In the genomic region with DNA sequence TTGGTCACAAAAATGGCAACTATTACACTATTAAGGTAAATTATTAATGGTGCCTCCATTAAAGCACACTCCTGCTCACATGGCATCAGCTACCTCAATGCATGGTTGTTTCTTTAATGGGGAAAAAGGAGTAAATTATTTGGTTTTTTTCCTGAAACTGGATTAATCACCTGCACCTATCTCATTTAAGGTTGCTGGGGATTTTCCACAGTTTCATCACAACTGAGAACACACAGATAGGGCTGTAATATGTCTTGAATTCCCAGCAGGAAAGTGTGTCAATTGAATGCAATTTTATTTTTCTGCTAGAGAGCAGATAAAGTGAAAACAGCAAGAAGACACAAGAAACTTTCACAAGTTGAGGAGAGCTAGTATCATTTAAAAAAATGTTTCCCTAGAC, we compare ENCODE assay signal across 14 cellular contexts. TPM values are rescaled to one million over a fixed set of nuclear protein-coding genes. Genes with fewer than 3 reads are reported as not detected.
DNase-seq lines count a peak whose midpoint lies in the region; ATAC-seq and TF ChIP-seq lines count a peak whose summit lies in the region.
"Had no signal": no experiment of that assay in that cellular context is flagged by ENCODE, and none has a peak within 500 bp of the region (broad histone marks: within the 10 kb centered on the region; RNA-seq: fewer than 3 reads in every experiment).

No MANE protein-coding gene starts in this region.

- peaks cover 95% of the 10 kb centered on the region for H3K36me3 Mint-ChIP-seq in activated CD8-positive, alpha-beta T cell treated with anti-CD3 and anti-CD28 coated beads for 36 hours (ENCODE audit: low read depth)
- H3K36me3 Mint-ChIP-seq in glutamatergic neuron (ENCODE audit: unreplicated experiment), result peaks cover 5% of the 10 kb centered on the region

- no peak for TF ChIP-seq CTCF in activated CD8-positive, alpha-beta T cell treated with anti-CD3 and anti-CD28 coated beads for 36 hours (IDR thresholded peaks at IDR 0.05)
- TF ChIP-seq CTCF in glutamatergic neuron (IDR thresholded peaks at IDR 0.05; ENCODE audit: partially characterized antibody, unreplicated experiment), result no peak

- no peak overlapping the region for H3K4me3 Mint-ChIP-seq in activated CD8-positive, alpha-beta T cell treated with anti-CD3 and anti-CD28 coated beads for 36 hours
- H3K4me3 Mint-ChIP-seq in glutamatergic neuron (ENCODE audit: unreplicated experiment), result no peak overlapping the region
- H3K4me3 Mint-ChIP-seq: CD14-positive monocyte had no signal

- H3K79me2 ChIP-seq in ACC112 (ENCODE audit: control insufficient read depth, insufficient read depth, low read length, unreplicated experiment), result peaks cover 26% of the 10 kb centered on the region

- peak; percentile 13 for ATAC-seq in GM18909 (IDR thresholded peaks at IDR 0.05; ENCODE audit: poor library complexity, unreplicated experiment)
- ATAC-seq in activated CD8-positive, alpha-beta T cell treated with anti-CD3 and anti-CD28 coated beads for 36 hours, result no peak
- ATAC-seq in GM18519 (IDR thresholded peaks at IDR 0.05; ENCODE audit: low FRiP score, unreplicated experiment), result no peak
- no peak for ATAC-seq in GM21360 (IDR thresholded peaks at IDR 0.05; ENCODE audit: unreplicated experiment)
- no peak for ATAC-seq in GM19324 (IDR thresholded peaks at IDR 0.05; ENCODE audit: low FRiP score, unreplicated experiment)
- ATAC-seq: left lobe of liver had no signal

- no peak for DNase-seq in activated CD8-positive, alpha-beta T cell treated with anti-CD3 and anti-CD28 coated beads for 36 hours
- DNase-seq in glutamatergic neuron (no peak), NCI-H2107 treated with DMSO at 0.1 percent for 48 hours (lab: John Stamatoyannopoulos, UW; ENCODE audit: unreplicated experiment) (no peak)
- DNase-seq: activated CD4-positive, alpha-beta T cell treated with anti-CD3 and anti-CD28 coated beads for 1 hour; GOT3; NCI-H187 treated with DMSO at 0.1 percent for 48 hours had no signal

- peak overlapping the region; percentile 20; the same call in 1 of the 2 replicates for H3K4me3 ChIP-seq in ACC112 (ENCODE audit: low read depth, low read length)

- POLR2A ChIA-PET in activated CD8-positive, alpha-beta T cell treated with anti-CD3 and anti-CD28 coated beads for 36 hours (lab: Charles Lee), result interaction anchor here (0.7 to 1.4 kb wide), 2 partner anchors 34 to 39 kb away, joined by 4 read pairs; no protein-coding TSS in a partner anchor

- no peaks in the 10 kb centered on the region for H3K27me3 ChIP-seq in ACC112 (ENCODE audit: insufficient read depth, low read length)
- H3K27me3 ChIP-seq: neutrophil had no signal

- intact Hi-C loops in activated CD8-positive, alpha-beta T cell treated with anti-CD3 and anti-CD28 coated beads for 36 hours (cut with micrococcal nuclease), result no loop called here

- peaks cover 70% of the 10 kb centered on the region for H3K4me1 ChIP-seq in ACC112 (ENCODE audit: control insufficient read depth, insufficient read depth, low read length, unreplicated experiment)

- CTCF ChIA-PET in activated CD8-positive, alpha-beta T cell treated with anti-CD3 and anti-CD28 coated beads for 36 hours (lab: Charles Lee), result interaction anchor here (0.6 to 1.6 kb wide), 3 partner anchors 19 to 388 kb away, joined by 3 to 5 read pairs (median 3); no protein-coding TSS in a partner anchor

- H3K36me3 ChIP-seq in ACC112 (ENCODE audit: insufficient read depth, low read length), result peaks cover 8% of the 10 kb centered on the region; the same call in 1 of the 2 replicates
- H3K36me3 ChIP-seq: neutrophil had no signal

- peak overlapping the region; percentile 10 for H3K27ac Mint-ChIP-seq in activated CD8-positive, alpha-beta T cell treated with anti-CD3 and anti-CD28 coated beads for 36 hours
- peak overlapping the region; percentile 26 for H3K27ac Mint-ChIP-seq in glutamatergic neuron (ENCODE audit: unreplicated experiment)

- H3K9me3 Mint-ChIP-seq in activated CD8-positive, alpha-beta T cell treated with anti-CD3 and anti-CD28 coated beads for 36 hours, result peaks cover 2% of the 10 kb centered on the region
- peaks cover 6% of the 10 kb centered on the region for H3K9me3 Mint-ChIP-seq in glutamatergic neuron (ENCODE audit: unreplicated experiment)

- H2AFZ ChIP-seq in ACC112 (ENCODE audit: low read length, unreplicated experiment), result no peak overlapping the region

- peak overlapping the region; percentile 78 for H3K27ac ChIP-seq in ACC112 (ENCODE audit: low read depth, low read length)
- H3K27ac ChIP-seq: neutrophil had no signal

- H3K27me3 Mint-ChIP-seq in activated CD8-positive, alpha-beta T cell treated with anti-CD3 and anti-CD28 coated beads for 36 hours, result no peaks in the 10 kb centered on the region
- H3K27me3 Mint-ChIP-seq in glutamatergic neuron (ENCODE audit: unreplicated experiment), result no peaks in the 10 kb centered on the region

- peaks cover 70% of the 10 kb centered on the region for H3K4me1 Mint-ChIP-seq in activated CD8-positive, alpha-beta T cell treated with anti-CD3 and anti-CD28 coated beads for 36 hours (ENCODE audit: low read depth)
- H3K4me1 Mint-ChIP-seq in glutamatergic neuron (ENCODE audit: low read depth, unreplicated experiment), result peaks cover 8% of the 10 kb centered on the region

RNA-seq across cellular contexts. Expression of gene RFTN1, which starts 36.4 kb away (rescaled TPM):
- 100 to 1,000 TPM; 113 to 125 TPM for total RNA-seq in activated CD8-positive, alpha-beta T cell treated with anti-CD3 and anti-CD28 coated beads for 36 hours
- 6.4 TPM for total RNA-seq in glutamatergic neuron (ENCODE audit: unreplicated experiment)

Comparison
In these comparisons a context has a peak if more than half of its experiments do, and no peak if none do; other contexts are left out.
1. RNA of gene RFTN1, which starts 36.4 kb away (total RNA-seq): 113 to 125 TPM in activated CD8-positive, alpha-beta T cell treated with anti-CD3 and anti-CD28 coated beads for 36 hours; 6.4 TPM in glutamatergic neuron (single experiment); every median in the first group is over 10 times any median in the second.